ENCODE assay signal across 9 cellular contexts in genomic region chr20:3203315-3204123, GRCh38. TPM values are rescaled to one million over a fixed set of nuclear protein-coding genes. Genes with fewer than 3 reads are reported as not detected.
DNase-seq lines count a peak whose midpoint lies in the region; ATAC-seq, FAIRE-seq and TF ChIP-seq lines count a peak whose summit lies in the region.
"Had no signal": no experiment of that assay in that cellular context is flagged by ENCODE, and none has a peak within 500 bp of the region (broad histone marks: within the 10 kb centered on the region; RNA-seq: fewer than 3 reads in every experiment).

No MANE protein-coding gene starts in this region.

- in situ Hi-C loops in brain microvascular endothelial cell (cut with HindIII; ENCODE audit: low pct_ligation_motif_present, low sequenced_read_pairs) = no loop called here

- no peaks in the 10 kb centered on the region for H3K9me3 ChIP-seq in keratinocyte (ENCODE audit: control insufficient read depth, low read depth, low read length)

- no peak for FAIRE-seq in keratinocyte (lab: Jason Lieb, UNC)
- FAIRE-seq: islet of Langerhans had no signal

- peak; percentile 68 for DNase-seq in RKO (ENCODE audit: low spot score)
- DNase-seq in brain microvascular endothelial cell = no peak
- DNase-seq in keratinocyte (ENCODE audit: low read depth, low spot score) = no peak
- DNase-seq in stimulated activated CD4-positive, alpha-beta T cell treated with anti-CD3 and anti-CD28 coated beads, Interleukin-2, amount 100 ng/mL, for 24 hours = peak; percentile 38 to 47
- no peak for DNase-seq in superior temporal gyrus (ENCODE audit: extremely low spot score)

- H3K36me3 ChIP-seq in brain microvascular endothelial cell (replicated peaks) = peaks cover 16% of the 10 kb centered on the region
- H3K36me3 ChIP-seq in keratinocyte (ENCODE audit: control insufficient read depth in 2 of 2, extremely low read depth in 1 of 2, insufficient read depth in 2 of 2, low read length in 2 of 2) = peaks cover 12 to 24% of the 10 kb centered on the region in 2 experiments

- no peaks in the 10 kb centered on the region for H4K20me1 ChIP-seq in keratinocyte (ENCODE audit: control insufficient read depth, extremely low read depth, insufficient read depth, low read length)

- H3K79me2 ChIP-seq in keratinocyte (ENCODE audit: control insufficient read depth, insufficient read depth, low read length) = peaks cover 25% of the 10 kb centered on the region

- dilution Hi-C loops in keratinocyte (cut with MboI; ENCODE audit: extremely low pct_ligation_motif_present, low sequenced_read_pairs) = no loop called here

- H3K27ac ChIP-seq in 22Rv1 (peak overlapping the region; percentile 87), brain microvascular endothelial cell (peak overlapping the region; percentile 74), keratinocyte (ENCODE audit: control insufficient read depth, insufficient read depth, low read length) (peak overlapping the region; percentile 76)

- peaks cover 19% of the 10 kb centered on the region for H3K4me1 ChIP-seq in keratinocyte (ENCODE audit: control insufficient read depth, extremely low read depth, insufficient read depth, low read length)

- H3K4me2 ChIP-seq in keratinocyte (ENCODE audit: control insufficient read depth, extremely low read depth, insufficient read depth, low read depth, low read length) = peak overlapping the region; percentile 98

- peak overlapping the region; percentile 96 for H2AFZ ChIP-seq in keratinocyte (ENCODE audit: control insufficient read depth, low read length)

- peak; percentile 31 for ATAC-seq in GM18502 (IDR thresholded peaks at IDR 0.05; ENCODE audit: poor library complexity, unreplicated experiment)
- peak; percentile 25 for ATAC-seq in HG03135 (IDR thresholded peaks at IDR 0.05; ENCODE audit: unreplicated experiment)

- no peaks in the 10 kb centered on the region for H3K9me1 ChIP-seq in keratinocyte (ENCODE audit: control insufficient read depth, extremely low read depth, insufficient read depth, low read length)

- H3K27me3 ChIP-seq in brain microvascular endothelial cell (replicated peaks) (no peaks in the 10 kb centered on the region), keratinocyte (ENCODE audit: control insufficient read depth, extremely low read depth, insufficient read depth, low read length) (no peaks in the 10 kb centered on the region)

- TF ChIP-seq CTCF in 22Rv1 (IDR thresholded peaks at IDR 0.05) = no peak
- no peak for TF ChIP-seq CTCF in brain microvascular endothelial cell (IDR thresholded peaks at IDR 0.05; ENCODE audit: low read depth, low read length, missing control alignments)
- no peak for TF ChIP-seq CTCF in keratinocyte (optimal IDR thresholded peaks at IDR 0.05 in 1 of 3, IDR thresholded peaks at IDR 0.05 in 1 of 3, conservative IDR thresholded peaks at IDR 0.05 in 1 of 3; ENCODE audit: extremely low read depth in 1 of 3, insufficient read depth in 2 of 3, low read length in 3 of 3)

- peak overlapping the region; percentile 95 for H3K4me3 ChIP-seq in brain microvascular endothelial cell (ENCODE audit: low read depth, low read length)
- H3K4me3 ChIP-seq in keratinocyte (ENCODE audit: control insufficient read depth in 2 of 3, extremely low read depth in 1 of 3, insufficient read depth in 2 of 3, low read depth in 1 of 3, low read length in 3 of 3) = peak overlapping the region; percentile 85 to 96 (median 94)

- peak overlapping the region; percentile 81 for H3K9ac ChIP-seq in keratinocyte (ENCODE audit: control insufficient read depth, extremely low read depth, insufficient read depth, low read length)

RNA-seq across cellular contexts. Expression of gene DDRGK1, which starts 1.0 kb away (rescaled TPM):
- polyA plus RNA-seq in keratinocyte = 31.0 to 41.5 TPM (median 32.2 TPM) in 3 replicates
- 32.9 TPM for polyA plus RNA-seq in keratinocyte (2011; ENCODE audit: low read depth)
- 18.3 and 36.2 TPM in 2 replicates for polyA plus RNA-seq in keratinocyte (2011; cell fraction: cytosol; rRNA removed)
- polyA plus RNA-seq in keratinocyte (2011; cell fraction: nucleus; rRNA removed) = 70.9 and 83.6 TPM in 2 replicates
- 47.3 and 60.4 TPM in 2 replicates for polyA plus RNA-seq in keratinocyte (2012; ENCODE audit: low replicate concordance)
- 13.8 to 15.7 TPM (median 13.9 TPM) in 3 replicates for polyA minus RNA-seq in keratinocyte
- 28.0 TPM for polyA minus RNA-seq in keratinocyte (2011; cell fraction: cytosol; rRNA and poly(A)+ RNA removed)
- 15.5 and 18.5 TPM in 2 replicates for polyA minus RNA-seq in keratinocyte (2011; cell fraction: nucleus; rRNA and poly(A)+ RNA removed)

RNA-seq across cellular contexts. Expression of gene ITPA, which starts 5.8 kb away (rescaled TPM):
- polyA plus RNA-seq in keratinocyte = 40.5 to 45.4 TPM (median 44.9 TPM) in 3 replicates
- 21.5 TPM for polyA plus RNA-seq in keratinocyte (2011; ENCODE audit: low read depth)
- polyA plus RNA-seq in keratinocyte (2011; cell fraction: cytosol; rRNA removed) = 26.9 and 40.0 TPM in 2 replicates
- 36.4 and 46.9 TPM in 2 replicates for polyA plus RNA-seq in keratinocyte (2011; cell fraction: nucleus; rRNA removed)
- polyA plus RNA-seq in keratinocyte (2012; ENCODE audit: low replicate concordance) = 43.4 and 61.8 TPM in 2 replicates
- polyA minus RNA-seq in keratinocyte = 10.4 to 16.6 TPM (median 11.3 TPM) in 3 replicates
- 41.8 TPM for polyA minus RNA-seq in keratinocyte (2011; cell fraction: cytosol; rRNA and poly(A)+ RNA removed)
- 10.3 and 11.9 TPM in 2 replicates for polyA minus RNA-seq in keratinocyte (2011; cell fraction: nucleus; rRNA and poly(A)+ RNA removed)

RNA-seq across cellular contexts. Expression of gene LZTS3, which starts 30.2 kb away (rescaled TPM):
- 2.5 to 6.2 TPM (median 2.9 TPM) in 3 replicates for polyA plus RNA-seq in keratinocyte
- 2.3 TPM for polyA plus RNA-seq in keratinocyte (2011; ENCODE audit: low read depth)
- 3.1 and 5.6 TPM in 2 replicates for polyA plus RNA-seq in keratinocyte (2011; cell fraction: cytosol; rRNA removed)
- 7.6 and 10.3 TPM in 2 replicates for polyA plus RNA-seq in keratinocyte (2011; cell fraction: nucleus; rRNA removed)
- polyA plus RNA-seq in keratinocyte (2012; ENCODE audit: low replicate concordance) = 3.0 and 5.2 TPM in 2 replicates
- polyA minus RNA-seq in keratinocyte = 3.3 to 10.0 TPM (median 6.4 TPM) in 3 replicates
- polyA minus RNA-seq in keratinocyte (2011; cell fraction: cytosol; rRNA and poly(A)+ RNA removed) = 9.6 TPM
- 5.7 and 6.6 TPM in 2 replicates for polyA minus RNA-seq in keratinocyte (2011; cell fraction: nucleus; rRNA and poly(A)+ RNA removed)

RNA-seq across cellular contexts. Expression of gene SLC4A11, which starts 35.5 kb away (rescaled TPM):
- polyA plus RNA-seq in keratinocyte = 3.9 to 5.0 TPM (median 4.7 TPM) in 3 replicates
- polyA plus RNA-seq in keratinocyte (2011; ENCODE audit: low read depth) = 2.8 TPM
- 2.0 and 3.4 TPM in 2 replicates for polyA plus RNA-seq in keratinocyte (2011; cell fraction: cytosol; rRNA removed)
- polyA plus RNA-seq in keratinocyte (2011; cell fraction: nucleus; rRNA removed) = 20.3 and 29.5 TPM in 2 replicates
- 6.1 and 9.9 TPM in 2 replicates for polyA plus RNA-seq in keratinocyte (2012; ENCODE audit: low replicate concordance)
- polyA minus RNA-seq in keratinocyte = 4.7 to 15.9 TPM (median 7.4 TPM) in 3 replicates
- polyA minus RNA-seq in keratinocyte (2011; cell fraction: cytosol; rRNA and poly(A)+ RNA removed) = 5.6 TPM
- 10.9 and 15.8 TPM in 2 replicates for polyA minus RNA-seq in keratinocyte (2011; cell fraction: nucleus; rRNA and poly(A)+ RNA removed)

RNA-seq across cellular contexts. Expression of gene FASTKD5, which starts 43.9 kb away (rescaled TPM):
- 23.7 to 30.9 TPM (median 25.7 TPM) in 3 replicates for polyA plus RNA-seq in keratinocyte
- 17.4 TPM for polyA plus RNA-seq in keratinocyte (2011; ENCODE audit: low read depth)
- polyA plus RNA-seq in keratinocyte (2011; cell fraction: cytosol; rRNA removed) = 11.7 and 21.8 TPM in 2 replicates
- 33.1 and 36.1 TPM in 2 replicates for polyA plus RNA-seq in keratinocyte (2011; cell fraction: nucleus; rRNA removed)
- polyA plus RNA-seq in keratinocyte (2012; ENCODE audit: low replicate concordance) = 13.6 and 17.0 TPM in 2 replicates
- polyA minus RNA-seq in keratinocyte = 16.2 to 31.6 TPM (median 28.4 TPM) in 3 replicates
- polyA minus RNA-seq in keratinocyte (2011; cell fraction: cytosol; rRNA and poly(A)+ RNA removed) = 11.5 TPM
- 26.6 and 37.5 TPM in 2 replicates for polyA minus RNA-seq in keratinocyte (2011; cell fraction: nucleus; rRNA and poly(A)+ RNA removed)

Comparison
In these comparisons a context has a peak if more than half of its experiments do, and no peak if none do; other contexts are left out.
1. DNase-seq: peak in RKO (single experiment) and stimulated activated CD4-positive, alpha-beta T cell treated with anti-CD3 and anti-CD28 coated beads, Interleukin-2, amount 100 ng/mL, for 24 hours (2 of 2); none in brain microvascular endothelial cell (single experiment), keratinocyte (single experiment) and superior temporal gyrus (single experiment).
2. Peak in every context shown above with its lines, with median percentiles within 50 percentile points of each other: H3K27ac ChIP-seq.